In the genomic region with DNA sequence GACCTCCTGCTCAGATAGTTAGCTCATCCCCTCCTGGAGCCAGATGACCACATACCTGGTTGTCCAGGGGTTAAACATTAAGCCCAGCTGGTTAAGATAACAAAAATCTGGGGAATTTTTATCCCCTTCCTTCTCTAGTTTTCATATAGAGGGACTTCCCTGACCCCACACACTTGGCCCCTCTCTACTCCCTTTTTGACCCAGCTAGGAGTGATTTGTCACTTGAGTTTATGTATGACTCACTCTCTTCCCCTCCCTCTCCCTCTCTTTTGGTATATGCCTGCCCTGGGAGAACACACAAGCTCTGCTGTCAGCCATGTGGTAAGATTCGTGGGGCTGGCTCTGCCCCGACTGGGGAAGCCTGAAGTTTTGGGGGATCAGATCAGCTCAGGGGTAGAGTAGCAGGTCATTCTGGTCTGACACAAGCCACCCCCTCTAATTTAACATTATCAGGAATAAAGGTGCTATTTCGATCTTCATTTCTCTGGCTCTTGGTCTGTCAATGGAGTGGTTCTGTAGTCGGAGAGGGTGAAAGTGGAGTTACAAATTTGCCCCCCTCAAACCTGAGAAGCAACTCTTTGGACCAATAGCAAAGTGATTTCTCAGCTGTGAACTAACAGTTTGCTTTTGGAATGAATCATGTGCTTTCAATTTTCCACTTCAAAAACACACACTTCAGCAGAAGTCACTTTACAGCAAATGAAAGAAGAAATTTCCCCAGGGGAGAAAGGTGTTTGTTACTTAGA, we compare ENCODE assay signal across 9 cellular contexts.
DNase-seq lines count a peak whose midpoint lies in the region; ATAC-seq and TF ChIP-seq lines count a peak whose summit lies in the region.
"Had no signal": no experiment of that assay in that cellular context is flagged by ENCODE, and none has a peak within 500 bp of the region (broad histone marks: within the 10 kb centered on the region; RNA-seq: fewer than 3 reads in every experiment).

No MANE protein-coding gene starts in this region.

- peaks cover 5% of the 10 kb centered on the region for H3K4me1 Mint-ChIP-seq in T-helper 1 cell treated with Interleukin-12 subunit alpha and Interleukin-12 subunit beta and Interleukin-4 antibody, amounts not matched to agents 30 μg/mL and 1 μg/mL, for 36 hours (ENCODE audit: low read depth)
- H3K4me1 Mint-ChIP-seq in osteocyte (ENCODE audit: unreplicated experiment) = peaks cover 8% of the 10 kb centered on the region

- H3K36me3 Mint-ChIP-seq in activated naive CD4-positive, alpha-beta T cell treated with anti-CD3 and anti-CD28 coated beads, Interleukin-2, amount 50 U/mL, for 72 hours = peaks cover 0 to 12% of the 10 kb centered on the region in 2 donors
- no peaks in the 10 kb centered on the region for H3K36me3 Mint-ChIP-seq in T-helper 1 cell treated with Interleukin-12 subunit alpha and Interleukin-12 subunit beta and Interleukin-4 antibody, amounts not matched to agents 30 μg/mL and 1 μg/mL, for 36 hours (ENCODE audit: low read depth)
- H3K36me3 Mint-ChIP-seq in osteocyte (ENCODE audit: unreplicated experiment) = no peaks in the 10 kb centered on the region

- peaks cover 3% of the 10 kb centered on the region for H3K27me3 Mint-ChIP-seq in T-helper 1 cell treated with Interleukin-12 subunit alpha and Interleukin-12 subunit beta and Interleukin-4 antibody, amounts not matched to agents 30 μg/mL and 1 μg/mL, for 36 hours (ENCODE audit: low read depth)
- H3K27me3 Mint-ChIP-seq in osteocyte (ENCODE audit: unreplicated experiment) = peaks cover 4% of the 10 kb centered on the region

- no peaks in the 10 kb centered on the region for H3K27me3 ChIP-seq in colonic mucosa

- intact Hi-C loops in colonic mucosa (cut with DNase I) = no loop called here

- no peak overlapping the region for H3K27ac ChIP-seq in colonic mucosa

- no peaks in the 10 kb centered on the region for H3K36me3 ChIP-seq in colonic mucosa

- no peak overlapping the region for H3K4me3 ChIP-seq in colonic mucosa

- H3K9ac ChIP-seq in colonic mucosa (ENCODE audit: low read depth in 2 of 2, low read length in 2 of 2) = no peak overlapping the region

- TF ChIP-seq CTCF in colonic mucosa (IDR thresholded peaks at IDR 0.05) (no peak), osteocyte (IDR thresholded peaks at IDR 0.05) (no peak)

- no peaks in the 10 kb centered on the region for H3K9me3 ChIP-seq in colonic mucosa

- H3K27ac Mint-ChIP-seq in activated naive CD4-positive, alpha-beta T cell treated with anti-CD3 and anti-CD28 coated beads, Interleukin-2, amount 50 U/mL, for 72 hours = peak overlapping the region in 1 of 2 donors; percentile 13
- H3K27ac Mint-ChIP-seq in T-helper 1 cell treated with Interleukin-12 subunit alpha and Interleukin-12 subunit beta and Interleukin-4 antibody, amounts not matched to agents 30 μg/mL and 1 μg/mL, for 36 hours = peak overlapping the region; percentile 38
- no peak overlapping the region for H3K27ac Mint-ChIP-seq in osteocyte (ENCODE audit: unreplicated experiment)

- H3K9me3 Mint-ChIP-seq in activated naive CD4-positive, alpha-beta T cell treated with anti-CD3 and anti-CD28 coated beads, Interleukin-2, amount 50 U/mL, for 72 hours = peaks cover 16 to 19% of the 10 kb centered on the region in 2 donors
- H3K9me3 Mint-ChIP-seq in T-helper 1 cell treated with Interleukin-12 subunit alpha and Interleukin-12 subunit beta and Interleukin-4 antibody, amounts not matched to agents 30 μg/mL and 1 μg/mL, for 36 hours = no peaks in the 10 kb centered on the region
- H3K9me3 Mint-ChIP-seq in osteocyte (ENCODE audit: unreplicated experiment) = no peaks in the 10 kb centered on the region

- no peaks in the 10 kb centered on the region for H3K4me1 ChIP-seq in colonic mucosa

- DNase-seq in activated naive CD4-positive, alpha-beta T cell treated with anti-CD3 and anti-CD28 coated beads, Interleukin-2, amount 50 U/mL, for 72 hours (ENCODE audit: low spot score in 2 of 2) = peak in 1 of 2 donors; percentile 11
- DNase-seq in activated naive CD4-positive, alpha-beta T cell (lab: John Stamatoyannopoulos, UW) = no peak
- DNase-seq in stimulated activated naive CD8-positive, alpha-beta T cell treated with anti-CD3 and anti-CD28 coated beads, Interleukin-15, Interleukin-2, amounts not matched to agents 100 U/mL and 50 U/mL, for 24 hours = peak; percentile 8
- DNase-seq in colonic mucosa (no peak), osteocyte (ENCODE audit: extremely low spot score, unreplicated experiment) (no peak)
- DNase-seq in activated CD8-positive, alpha-beta memory T cell treated with anti-CD3 and anti-CD28 coated beads for 24 hours = no peak
- DNase-seq: DND-41 had no signal

- H3K4me3 Mint-ChIP-seq in T-helper 1 cell treated with Interleukin-12 subunit alpha and Interleukin-12 subunit beta and Interleukin-4 antibody, amounts not matched to agents 30 μg/mL and 1 μg/mL, for 36 hours = no peak overlapping the region
- H3K4me3 Mint-ChIP-seq in osteocyte (ENCODE audit: unreplicated experiment) = no peak overlapping the region

- peak; percentile 77 to 92 for ATAC-seq in activated naive CD4-positive, alpha-beta T cell treated with anti-CD3 and anti-CD28 coated beads, Interleukin-2, amount 50 U/mL, for 72 hours
- ATAC-seq in HG02943 (IDR thresholded peaks at IDR 0.05; ENCODE audit: low read depth, unreplicated experiment) = peak; percentile 45
- ATAC-seq in stimulated activated naive CD8-positive, alpha-beta T cell treated with anti-CD3 and anti-CD28 coated beads, Interleukin-15, Interleukin-2, amounts not matched to agents 100 U/mL and 50 U/mL, for 24 hours = peak; percentile 66
